ENCODE assay signal across 8 cellular contexts in genomic region chr17:29722411-29723198, GRCh38.
DNase-seq lines count a peak whose midpoint lies in the region; ATAC-seq and TF ChIP-seq lines count a peak whose summit lies in the region.

No MANE protein-coding gene starts in this region.

- H3K36me3 Mint-ChIP-seq in central memory CD8-positive, alpha-beta T cell (ENCODE audit: insufficient read depth): peaks cover 11% of the 10 kb centered on the region

- peaks cover 0 to 7% of the 10 kb centered on the region in 2 donors for H3K4me1 ChIP-seq in uterus

- H3K27me3 Mint-ChIP-seq in central memory CD8-positive, alpha-beta T cell: no peaks in the 10 kb centered on the region

- H3K4me3 Mint-ChIP-seq in central memory CD8-positive, alpha-beta T cell: peak overlapping the region; percentile 40

- intact Hi-C loops in uterus (cut with DNase I; ENCODE audit: low total_unique reads): no loop called here

- TF ChIP-seq CTCF in AG09319 (IDR thresholded peaks at IDR 0.05; ENCODE audit: low read depth, low read length): no peak
- no peak for TF ChIP-seq CTCF in uterus (IDR thresholded peaks at IDR 0.05)

- H3K9me3 Mint-ChIP-seq in central memory CD8-positive, alpha-beta T cell: no peaks in the 10 kb centered on the region

- H3K36me3 ChIP-seq in uterus: no peaks in the 10 kb centered on the region

- TF ChIP-seq POLR2A in Raji (IDR thresholded peaks at IDR 0.05; ENCODE audit: insufficient read depth, low read depth, low read length) (0 out of 2 replicates have a peak, but pooled peaks have one; percentile 37), uterus (IDR thresholded peaks at IDR 0.05) (no peak)

- H3K4me1 Mint-ChIP-seq in central memory CD8-positive, alpha-beta T cell: peaks cover 79% of the 10 kb centered on the region

- H3K27me3 ChIP-seq in uterus: no peaks in the 10 kb centered on the region

- H3K4me3 ChIP-seq in uterus: peak overlapping the region in 1 of 2 donors; percentile 14

- peak overlapping the region; percentile 89 for H3K27ac Mint-ChIP-seq in central memory CD8-positive, alpha-beta T cell (ENCODE audit: low read depth)

- H3K9me3 ChIP-seq in uterus: no peaks in the 10 kb centered on the region

- H3K27ac ChIP-seq in uterus: peak overlapping the region; percentile 75 to 78

- ATAC-seq in GM18858 (IDR thresholded peaks at IDR 0.05; ENCODE audit: unreplicated experiment) (peak; percentile 63), HG03039 (IDR thresholded peaks at IDR 0.05; ENCODE audit: unreplicated experiment) (peak; percentile 72)
- ATAC-seq in central memory CD8-positive, alpha-beta T cell (replicated peaks; ENCODE audit: extremely low read depth, poor library complexity, severe bottlenecking): peak; percentile 74

- peak; percentile 91 for DNase-seq in AG09319 (ENCODE audit: extremely low read depth, low read depth)
- DNase-seq in central memory CD8-positive, alpha-beta T cell (ENCODE audit: low spot score in 2 of 2): peak in 1 of 2 donors; percentile 51
- peak; percentile 70 for DNase-seq in medulla oblongata (ENCODE audit: extremely low spot score)
- DNase-seq in uterus: peak; percentile 47 to 65
- no peak for DNase-seq in NCI-H1436 treated with DMSO at 0.1 percent for 48 hours (lab: John Stamatoyannopoulos, UW)
